In genomic region chr7:119861385-119861784, GRCh38 we compare ENCODE assay signal across 27 cellular contexts.
"Had no signal": no experiment of that assay in that cellular context is flagged by ENCODE, and none has a peak within 500 bp of the region (broad histone marks: within the 10 kb centered on the region; RNA-seq: fewer than 3 reads in every experiment).

No MANE protein-coding gene starts in this region.

- H3K4me3 ChIP-seq: stomach, suprapubic skin, testis, thoracic aorta, thyroid gland, tibial artery, tibial nerve, transverse colon, upper lobe of left lung, upper lobe of right lung, uterus, vagina had no signal

- FAIRE-seq: urothelium cell line had no signal

- H3K4me1 ChIP-seq: stomach, suprapubic skin, testis, thyroid gland, tibial artery, tibial nerve, transverse colon, upper lobe of left lung, upper lobe of right lung, uterus, vagina had no signal

- H3K9me3 ChIP-seq: stomach, suprapubic skin, testis, thoracic aorta, thyroid gland, tibial artery, tibial nerve, upper lobe of left lung, upper lobe of right lung, uterus, vagina had no signal

- H3K27me3 ChIP-seq: stomach, suprapubic skin, testis, thyroid gland, tibial artery, tibial nerve, transverse colon, upper lobe of left lung, upper lobe of right lung, uterus, vagina had no signal

- H3K27ac ChIP-seq: stomach, suprapubic skin, testis, thoracic aorta, thyroid gland, tibial artery, tibial nerve, transverse colon, upper lobe of left lung, upper lobe of right lung, uterus, vagina had no signal

- ATAC-seq: stimulated activated effector memory CD8-positive, alpha-beta T cell treated with anti-CD3 and anti-CD28 coated beads, Interleukin-12 subunit alpha, Interleukin-12 subunit beta, amount 100 ng/mL, for 72 hours; stimulated activated memory B cell treated with anti-CD40 and anti-IgM and Interleukin-4, amounts not matched to agents 10 μg/mL and 1 μg/mL and 100 μg/mL, for 72 hours; stimulated activated naive B cell treated with anti-CD40 and anti-IgM and Interleukin-4, amounts not matched to agents 10 μg/mL and 1 μg/mL and 100 μg/mL, for 72 hours; stimulated activated naive CD8-positive, alpha-beta T cell treated with anti-CD3 and anti-CD28 coated beads, Interleukin-15, amount 100 ng/mL, for 72 hours; stimulated activated naive CD8-positive, alpha-beta T cell treated with anti-CD3 and anti-CD28 coated beads, Interleukin-15, Interleukin-2, amounts not matched to agents 100 U/mL and 50 U/mL, for 24 hours; upper lobe of right lung had no signal

- DNase-seq: stimulated activated CD4-positive, alpha-beta T cell treated with anti-CD3 and anti-CD28 coated beads, Interleukin-2, amount 100 ng/mL, for 48 hours; stimulated activated CD4-positive, alpha-beta T cell treated with anti-CD3 and anti-CD28 coated beads, Interleukin-4, amount 100 ng/mL, for 1 hour; stimulated activated CD4-positive, alpha-beta T cell treated with anti-CD3 and anti-CD28 coated beads, Interleukin-4, amount 100 ng/mL, for 24 hours; stimulated activated CD4-positive, alpha-beta T cell treated with anti-CD3 and anti-CD28 coated beads, Interleukin-4, amount 100 ng/mL, for 4 hours; stimulated activated CD8-positive, alpha-beta memory T cell treated with anti-CD3 and anti-CD28 coated beads, Interleukin-4, amount 100 ng/mL, for 48 hours; stimulated activated naive B cell treated with anti-CD40 and anti-IgM and Interleukin-4, amounts not matched to agents 10 μg/mL and 1 μg/mL and 100 μg/mL, for 72 hours; stimulated activated naive CD4-positive, alpha-beta T cell; stimulated activated naive CD4-positive, alpha-beta T cell treated with Interleukin-2 at 50 U/mL for 16 hours; stimulated activated naive CD8-positive, alpha-beta T cell treated with anti-CD3 and anti-CD28 coated beads, Interleukin-15, amount 100 ng/mL, for 72 hours; stimulated activated naive CD8-positive, alpha-beta T cell treated with anti-CD3 and anti-CD28 coated beads, Interleukin-15, Interleukin-2, amounts not matched to agents 100 U/mL and 50 U/mL, for 24 hours; stomach; substantia nigra; testis; thyroid gland; tibial artery; transverse colon; trophoblast cell; upper lobe of left lung; upper lobe of right lung; uterus had no signal

- H3K36me3 ChIP-seq: stomach, suprapubic skin, thoracic aorta, thyroid gland, tibial artery, tibial nerve, transverse colon, upper lobe of left lung, upper lobe of right lung, uterus, vagina had no signal
